Comparison of ENCODE assay signal across 9 cellular contexts in the genomic region with DNA sequence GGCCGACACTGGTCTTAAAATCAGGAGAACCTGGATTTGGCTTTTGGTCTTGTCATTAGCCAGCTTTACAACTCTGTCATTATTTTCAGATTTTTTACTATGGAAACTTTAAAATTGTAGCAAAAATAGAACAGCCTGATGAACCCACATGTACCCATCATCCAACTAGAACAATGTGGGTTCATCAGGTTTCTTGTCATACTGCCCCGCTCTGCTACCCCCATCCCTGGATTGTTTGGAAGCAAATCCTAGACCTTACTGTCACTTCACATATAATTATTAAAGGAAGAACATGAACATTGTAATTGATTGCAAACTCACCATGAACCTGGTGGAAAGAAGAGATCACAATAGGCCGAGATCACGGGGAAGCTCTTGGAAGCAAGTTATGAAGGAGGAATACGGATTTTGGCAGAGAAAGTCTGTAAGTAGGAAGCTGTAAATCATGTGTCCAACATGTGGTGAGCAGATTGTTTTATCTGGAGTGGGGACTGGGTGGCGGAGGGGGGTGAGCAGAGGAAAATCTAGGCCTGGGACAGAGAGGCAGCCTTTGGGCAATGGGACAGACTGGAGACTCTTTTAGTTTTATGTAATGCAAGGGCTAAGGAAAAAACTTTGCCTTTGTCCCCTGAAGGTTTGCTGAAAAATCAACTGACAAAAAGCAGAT.
DNase-seq lines count a peak whose midpoint lies in the region; ATAC-seq and TF ChIP-seq lines count a peak whose summit lies in the region.
"Had no signal": no experiment of that assay in that cellular context is flagged by ENCODE, and none has a peak within 500 bp of the region (broad histone marks: within the 10 kb centered on the region; RNA-seq: fewer than 3 reads in every experiment).

No MANE protein-coding gene starts in this region.

- no peak for ATAC-seq in HG03108 (IDR thresholded peaks at IDR 0.05; ENCODE audit: unreplicated experiment)

- H3K4me1 ChIP-seq in adrenal gland (replicated peaks in 1 of 2) (peaks cover 0 to 20% of the 10 kb centered on the region in 2 donors), left ventricle myocardium inferior (peaks cover 69% of the 10 kb centered on the region), spleen (peaks cover 0 to 87% (median 29%) of the 10 kb centered on the region in 6 donors)

- intact Hi-C loops in adrenal gland (cut with DNase I): no loop called here
- intact Hi-C loops in left ventricle myocardium inferior (cut with micrococcal nuclease): no loop called here
- intact Hi-C loops in spleen (cut with DNase I; ENCODE audit: low total_unique reads): no loop called here

- H3K4me3 ChIP-seq in adrenal gland (no peak overlapping the region), left ventricle myocardium inferior (no peak overlapping the region), spleen (no peak overlapping the region)

- H3K27ac ChIP-seq in adrenal gland (peak overlapping the region in 4 of 5 donors; percentile 21 to 81 (median 65)), left ventricle myocardium inferior (replicated peaks) (peak overlapping the region; percentile 63), spleen (peak overlapping the region in 5 of 8 donors; percentile 11 to 91 (median 82))

- TF ChIP-seq POLR2A in adrenal gland (IDR thresholded peaks at IDR 0.05): no peak
- no peak for TF ChIP-seq POLR2A in spleen (IDR thresholded peaks at IDR 0.05)

- H3K36me3 ChIP-seq in adrenal gland (replicated peaks in 1 of 2): no peaks in the 10 kb centered on the region
- no peaks in the 10 kb centered on the region for H3K36me3 ChIP-seq in left ventricle myocardium inferior
- no peaks in the 10 kb centered on the region for H3K36me3 ChIP-seq in spleen

- DNase-seq in T-helper 1 cell (no peak), adrenal gland (peak; percentile 33 to 78 (median 48)), left ventricle myocardium inferior (no peak), spleen (no peak), GM10266 (ENCODE audit: extremely low spot score) (no peak), DMS114 treated with DMSO at 0.1 percent for 48 hours (lab: John Stamatoyannopoulos, UW; ENCODE audit: unreplicated experiment) (no peak)
- DNase-seq: activated CD4-positive, CD25-positive, alpha-beta regulatory T cell treated with anti-CD3 and anti-CD28 coated beads, Interleukin-2, amount 50 U/mL, for 72 hours had no signal

- WGBS in adrenal gland, 4 donors: 54 to 60% (median 57%) methylated on average over 6 of the region's 6 CpGs
- 59 to 77% (median 63%) methylated on average over 6 of the region's 6 CpGs for WGBS in spleen, 5 donors

- TF ChIP-seq CTCF in adrenal gland (IDR thresholded peaks at IDR 0.05) (no peak), left ventricle myocardium inferior (IDR thresholded peaks at IDR 0.05; ENCODE audit: borderline replicate concordance) (no peak), spleen (IDR thresholded peaks at IDR 0.05 in 8 of 11, conservative IDR thresholded peaks at IDR 0.05 in 3 of 11) (no peak), GM10266 (IDR thresholded peaks at IDR 0.05; ENCODE audit: control insufficient read depth, insufficient read depth, low read depth, missing control alignments) (no peak)

- H3K27me3 ChIP-seq in adrenal gland (no peaks in the 10 kb centered on the region), left ventricle myocardium inferior (ENCODE audit: low read depth) (no peaks in the 10 kb centered on the region), spleen (replicated peaks in 1 of 7) (no peaks in the 10 kb centered on the region)

- no peaks in the 10 kb centered on the region for H3K9me3 Mint-ChIP-seq in T-helper 1 cell treated with Interleukin-12 subunit alpha and Interleukin-12 subunit beta and Interleukin-4 antibody, amounts not matched to agents 30 μg/mL and 1 μg/mL, for 36 hours

- H3K4me1 Mint-ChIP-seq in T-helper 1 cell treated with Interleukin-12 subunit alpha and Interleukin-12 subunit beta and Interleukin-4 antibody, amounts not matched to agents 30 μg/mL and 1 μg/mL, for 36 hours (ENCODE audit: low read depth): peaks cover 44% of the 10 kb centered on the region

- H3K27ac Mint-ChIP-seq in T-helper 1 cell treated with Interleukin-12 subunit alpha and Interleukin-12 subunit beta and Interleukin-4 antibody, amounts not matched to agents 30 μg/mL and 1 μg/mL, for 36 hours: peak overlapping the region; percentile 2

- H3K9me3 ChIP-seq in adrenal gland (replicated peaks in 1 of 3) (no peaks in the 10 kb centered on the region), left ventricle myocardium inferior (replicated peaks) (no peaks in the 10 kb centered on the region), spleen (no peaks in the 10 kb centered on the region)

- no peaks in the 10 kb centered on the region for H3K27me3 Mint-ChIP-seq in T-helper 1 cell treated with Interleukin-12 subunit alpha and Interleukin-12 subunit beta and Interleukin-4 antibody, amounts not matched to agents 30 μg/mL and 1 μg/mL, for 36 hours (ENCODE audit: low read depth)

- no peak overlapping the region for H3K4me3 Mint-ChIP-seq in T-helper 1 cell treated with Interleukin-12 subunit alpha and Interleukin-12 subunit beta and Interleukin-4 antibody, amounts not matched to agents 30 μg/mL and 1 μg/mL, for 36 hours

- peaks cover 6% of the 10 kb centered on the region for H3K36me3 Mint-ChIP-seq in T-helper 1 cell treated with Interleukin-12 subunit alpha and Interleukin-12 subunit beta and Interleukin-4 antibody, amounts not matched to agents 30 μg/mL and 1 μg/mL, for 36 hours (ENCODE audit: low read depth)

Comparison
In these comparisons a context has a peak if more than half of its experiments do, and no peak if none do; other contexts are left out.
1. DNase-seq: peak in adrenal gland (7 of 7); none in T-helper 1 cell (0 of 5), left ventricle myocardium inferior (single experiment), spleen (single experiment), GM10266 (single experiment) and DMS114 treated with DMSO at 0.1 percent for 48 hours (single experiment).
2. Peak in every context shown above with its lines, with median percentiles within 50 percentile points of each other: H3K27ac ChIP-seq.